In genomic region chr3:170908235-170909116, GRCh38 we compare ENCODE assay signal across 8 cellular contexts. TPM values are rescaled to one million over a fixed set of nuclear protein-coding genes. Genes with fewer than 3 reads are reported as not detected.
DNase-seq lines count a peak whose midpoint lies in the region; ATAC-seq and TF ChIP-seq lines count a peak whose summit lies in the region.

EIF5A2 (minus strand) TSS chr3:170908637; CDS start chr3:170907806, 831 bp downstream.

- TF ChIP-seq CTCF in OCI-LY3 (IDR thresholded peaks at IDR 0.05; ENCODE audit: low read depth, low read length), result no peak

- H3K9ac ChIP-seq in HUES48 (ENCODE audit: low read depth, low read length) (peak within 1 kb of the TSS; percentile 49; the same call in 1 of the 2 replicates), OCI-LY3 (ENCODE audit: low read length) (peak within 1 kb of the TSS; percentile 75), muscle layer of colon (ENCODE audit: low read length) (peak within 1 kb of the TSS; percentile 65)

- peak within 1 kb of the TSS; percentile 99 for H3K4me2 ChIP-seq in OCI-LY3 (ENCODE audit: low read length)

- H3K4me1 ChIP-seq in HUES48 (ENCODE audit: control insufficient read depth, insufficient read depth, low read length) (0 out of 2 replicates have a peak, but pooled peaks cover 4% of the 10 kb centered on the region), OCI-LY3 (ENCODE audit: low read length) (peaks cover 16% of the 10 kb centered on the region), muscle layer of colon (ENCODE audit: insufficient read depth, low read length) (peaks cover 11% of the 10 kb centered on the region)

- DNase-seq in Caki2 (ENCODE audit: low read depth), result peak; percentile 97
- DNase-seq in activated T-cell treated with anti-CD3 and anti-CD28 coated beads for 4 hours, result peak; percentile 95
- peak; percentile 94 for DNase-seq in stimulated activated CD8-positive, alpha-beta memory T cell treated with anti-CD3 and anti-CD28 coated beads, Interleukin-4, amount 100 ng/mL, for 48 hours

- in situ Hi-C loops in Caki2 (cut with HindIII; ENCODE audit: low pct_unique_long_range_greater_than_20kb, low sequenced_read_pairs), result no loop called here

- H3K9me3 ChIP-seq in HUES48 (ENCODE audit: control insufficient read depth, insufficient read depth, low read length) (peaks cover 11% of the 10 kb centered on the region), OCI-LY3 (ENCODE audit: insufficient read depth, low read length) (peaks cover 4% of the 10 kb centered on the region; the same call in 1 of the 2 replicates), muscle layer of colon (ENCODE audit: low read length) (no peaks in the 10 kb centered on the region)

- H3K36me3 ChIP-seq in HUES48 (ENCODE audit: control insufficient read depth, insufficient read depth, low read length) (0 out of 2 replicates have a peak, but pooled peaks cover 3% of the 10 kb centered on the region), OCI-LY3 (replicated peaks; ENCODE audit: low read depth, low read length) (peaks cover 3% of the 10 kb centered on the region), muscle layer of colon (ENCODE audit: insufficient read depth, low read length) (no peaks in the 10 kb centered on the region)

- H3K27me3 ChIP-seq in HUES48 (ENCODE audit: control insufficient read depth, insufficient read depth, low read length) (peaks cover 29% of the 10 kb centered on the region), OCI-LY3 (ENCODE audit: low read depth, low read length) (no peaks in the 10 kb centered on the region), muscle layer of colon (ENCODE audit: control insufficient read depth in 1 of 2, insufficient read depth in 2 of 2, low read length in 2 of 2) (no peaks in the 10 kb centered on the region)

- H3K4me3 ChIP-seq in HUES48 (ENCODE audit: low read depth, low read length) (peak within 1 kb of the TSS; percentile 76), OCI-LY3 (ENCODE audit: low read length) (peak within 1 kb of the TSS; percentile 85), muscle layer of colon (ENCODE audit: low read depth in 1 of 2, low read length in 2 of 2) (peak within 1 kb of the TSS; percentile 81 to 87)

- peak; percentile 85 for ATAC-seq in GM21447 (IDR thresholded peaks at IDR 0.05; ENCODE audit: unreplicated experiment)
- peak; percentile 98 for ATAC-seq in esophagus mucosa

- H3K27ac ChIP-seq in HUES48 (ENCODE audit: low read depth, low read length) (no peak within 1 kb of the TSS), OCI-LY3 (ENCODE audit: low read length) (no peak within 1 kb of the TSS), muscle layer of colon (ENCODE audit: low read depth, low read length) (peak within 1 kb of the TSS; percentile 61)

- H3K79me2 ChIP-seq in OCI-LY3 (ENCODE audit: low read length), result no peaks in the 10 kb centered on the region; the same call in 1 of the 2 replicates

- no peaks in the 10 kb centered on the region for H4K20me1 ChIP-seq in OCI-LY3 (ENCODE audit: insufficient read depth, low read length)

- peak within 1 kb of the TSS; percentile 85 for H2AFZ ChIP-seq in OCI-LY3 (ENCODE audit: low read depth, low read length)

RNA-seq across cellular contexts. Expression of gene EIF5A2, which starts in this region (rescaled TPM):
- 24.6 and 34.8 TPM in 2 replicates for total RNA-seq in Caki2 (2014; rRNA removed; shearing (Covaris generic); ENCODE audit: low replicate concordance)
- 2.4 TPM for total RNA-seq in esophagus mucosa
